In genomic region chr10:48285710-48286109, GRCh38 we compare ENCODE assay signal across 22 cellular contexts. TPM values are rescaled to one million over a fixed set of nuclear protein-coding genes. Genes with fewer than 3 reads are reported as not detected.
A peak's percentile ranks its signal among the peaks of the same experiment; 100 is the strongest.
DNase-seq lines count a peak whose midpoint lies in the region; ATAC-seq and TF ChIP-seq lines count a peak whose summit lies in the region.
"Had no signal": no experiment of that assay in that cellular context is flagged by ENCODE, and none has a peak within 500 bp of the region (broad histone marks: within the 10 kb centered on the region; RNA-seq: fewer than 3 reads in every experiment).

No MANE protein-coding gene starts in this region.

- peaks cover 6% of the 10 kb centered on the region for H3K9me3 ChIP-seq in Karpas-422 (ENCODE audit: low read length)
- no peaks in the 10 kb centered on the region for H3K9me3 ChIP-seq in prostate gland
- H3K9me3 ChIP-seq: BE2C, mucosa of descending colon had no signal

- 77% methylated on average over 5 of the region's 5 CpGs for WGBS in prostate gland

- no peaks in the 10 kb centered on the region for H3K79me2 ChIP-seq in Karpas-422 (ENCODE audit: low read length)

- no peak overlapping the region for H3K27ac ChIP-seq in Karpas-422 (ENCODE audit: low read length)
- no peak overlapping the region for H3K27ac ChIP-seq in prostate gland
- H3K27ac ChIP-seq: epithelial cell of prostate, left ventricle myocardium inferior, upper lobe of left lung had no signal

- H3K36me3 Mint-ChIP-seq in glutamatergic neuron (ENCODE audit: unreplicated experiment) = peaks cover 29% of the 10 kb centered on the region
- no peaks in the 10 kb centered on the region for H3K36me3 Mint-ChIP-seq in activated CD4-positive, alpha-beta memory T cell treated with anti-CD3 and anti-CD28 coated beads for 36 hours

- ATAC-seq in GM18511 (IDR thresholded peaks at IDR 0.05; ENCODE audit: unreplicated experiment) (peak; percentile 28), GM21619 (IDR thresholded peaks at IDR 0.05; ENCODE audit: unreplicated experiment) (peak; percentile 44), left colon (no peak)
- ATAC-seq: mucosa of descending colon, right cardiac atrium had no signal

- peaks cover 11% of the 10 kb centered on the region for H3K9me3 Mint-ChIP-seq in glutamatergic neuron (ENCODE audit: unreplicated experiment)
- peaks cover 14% of the 10 kb centered on the region for H3K9me3 Mint-ChIP-seq in activated CD4-positive, alpha-beta memory T cell treated with anti-CD3 and anti-CD28 coated beads for 36 hours

- H3K36me3 ChIP-seq in Karpas-422 (ENCODE audit: insufficient read depth, low read length) (no peaks in the 10 kb centered on the region), prostate gland (no peaks in the 10 kb centered on the region)
- H3K36me3 ChIP-seq: BE2C, left ventricle myocardium inferior, upper lobe of left lung had no signal

- H3K4me3 ChIP-seq in Karpas-422 (ENCODE audit: low read length) (no peak overlapping the region), prostate gland (no peak overlapping the region)
- H3K4me3 ChIP-seq: left ventricle myocardium inferior, mucosa of descending colon, upper lobe of left lung had no signal

- peak overlapping the region; percentile 47 for H3K4me3 Mint-ChIP-seq in glutamatergic neuron (ENCODE audit: unreplicated experiment)
- H3K4me3 Mint-ChIP-seq in activated CD4-positive, alpha-beta memory T cell treated with anti-CD3 and anti-CD28 coated beads for 36 hours = no peak overlapping the region
- H3K4me3 Mint-ChIP-seq: activated naive CD8-positive, alpha-beta T cell treated with anti-CD3 and anti-CD28 coated beads for 36 hours; activated T-cell treated with anti-CD3 and anti-CD28 coated beads, Interleukin-2, amount 50 U/mL, for 24 hours; dendritic cell treated with granulocyte-macrophage colony-stimulating factor and Interleukin-4, amounts not matched to agents 40 ng/mL and 50 ng/mL, for 4 days; stimulated activated naive CD8-positive, alpha-beta T cell treated with anti-CD3 and anti-CD28 coated beads, Interleukin-15, Interleukin-2, amounts not matched to agents 100 ng/mL and 50 ng/mL, for 24 hours had no signal

- H4K20me1 ChIP-seq in Karpas-422 (ENCODE audit: insufficient read depth, low read depth, low read length) = no peaks in the 10 kb centered on the region

- H3K4me1 Mint-ChIP-seq in glutamatergic neuron (ENCODE audit: low read depth, unreplicated experiment) = peaks cover 29% of the 10 kb centered on the region
- H3K4me1 Mint-ChIP-seq in activated CD4-positive, alpha-beta memory T cell treated with anti-CD3 and anti-CD28 coated beads for 36 hours (ENCODE audit: low read depth) = peaks cover 7% of the 10 kb centered on the region

- H3K4me1 ChIP-seq in Karpas-422 (ENCODE audit: low read length) (no peaks in the 10 kb centered on the region), prostate gland (replicated peaks) (peaks cover 5% of the 10 kb centered on the region)
- H3K4me1 ChIP-seq: BE2C had no signal

- H3K4me2 ChIP-seq in Karpas-422 (ENCODE audit: low read depth, low read length, poor library complexity, severe bottlenecking) = no peak overlapping the region

- intact Hi-C loops in prostate gland (cut with DNase I) (no loop called here), left colon (cut with DNase I, micrococcal nuclease) (no loop called here)
- intact Hi-C loops in activated CD4-positive, alpha-beta memory T cell treated with anti-CD3 and anti-CD28 coated beads for 36 hours (cut with micrococcal nuclease) = no loop called here

- H3K9ac ChIP-seq in Karpas-422 (ENCODE audit: low read length) = no peak overlapping the region

- H3K27me3 Mint-ChIP-seq in glutamatergic neuron (ENCODE audit: unreplicated experiment) = peaks cover 7% of the 10 kb centered on the region
- peaks cover 28% of the 10 kb centered on the region for H3K27me3 Mint-ChIP-seq in activated CD4-positive, alpha-beta memory T cell treated with anti-CD3 and anti-CD28 coated beads for 36 hours

- H3K27me3 ChIP-seq in Karpas-422 (ENCODE audit: low read length) = no peaks in the 10 kb centered on the region
- H3K27me3 ChIP-seq in prostate gland (replicated peaks; ENCODE audit: insufficient read depth) = no peaks in the 10 kb centered on the region
- H3K27me3 ChIP-seq: BE2C, upper lobe of left lung had no signal

- TF ChIP-seq CTCF in glutamatergic neuron (IDR thresholded peaks at IDR 0.05; ENCODE audit: partially characterized antibody, unreplicated experiment) (no peak), prostate gland (IDR thresholded peaks at IDR 0.05) (no peak)

- peak; percentile 10 for DNase-seq in NCI-H1436 (lab: John Stamatoyannopoulos, UW)
- DNase-seq in glutamatergic neuron = peak; percentile 25
- DNase-seq in Karpas-422 = no peak
- DNase-seq in prostate gland (ENCODE audit: low spot score) = no peak
- DNase-seq in left colon = no peak
- no peak for DNase-seq in activated CD4-positive, alpha-beta memory T cell treated with anti-CD3 and anti-CD28 coated beads for 36 hours
- DNase-seq: activated CD4-positive, alpha-beta T cell treated with anti-CD3 and anti-CD28 coated beads, Interleukin-2, amount 50 U/mL, for 48 hours; activated naive CD8-positive, alpha-beta T cell treated with anti-CD3 and anti-CD28 coated beads for 36 hours; activated T-cell treated with anti-CD3 and anti-CD28 coated beads, Interleukin-2, amount 50 U/mL, for 24 hours; BE2C; DMS153; H7; left ventricle myocardium inferior; mucosa of descending colon; nucleus accumbens; right cardiac atrium; upper lobe of left lung had no signal

- H3K9me2 ChIP-seq in Karpas-422 (replicated peaks; ENCODE audit: insufficient read depth, low read length) = no peaks in the 10 kb centered on the region

- H3K27ac Mint-ChIP-seq in glutamatergic neuron (ENCODE audit: unreplicated experiment) = no peak overlapping the region
- H3K27ac Mint-ChIP-seq in activated CD4-positive, alpha-beta memory T cell treated with anti-CD3 and anti-CD28 coated beads for 36 hours = no peak overlapping the region
- H3K27ac Mint-ChIP-seq: activated naive CD8-positive, alpha-beta T cell treated with anti-CD3 and anti-CD28 coated beads for 36 hours; activated T-cell treated with anti-CD3 and anti-CD28 coated beads, Interleukin-2, amount 50 U/mL, for 24 hours; dendritic cell treated with granulocyte-macrophage colony-stimulating factor and Interleukin-4, amounts not matched to agents 40 ng/mL and 50 ng/mL, for 4 days; stimulated activated naive CD8-positive, alpha-beta T cell treated with anti-CD3 and anti-CD28 coated beads, Interleukin-15, Interleukin-2, amounts not matched to agents 100 ng/mL and 50 ng/mL, for 24 hours had no signal

- no peak overlapping the region for H2AFZ ChIP-seq in Karpas-422 (ENCODE audit: low read length)

- no peak for TF ChIP-seq POLR2A in prostate gland (IDR thresholded peaks at IDR 0.05)

- POLR2A ChIA-PET in activated CD4-positive, alpha-beta memory T cell treated with anti-CD3 and anti-CD28 coated beads for 36 hours (lab: Charles Lee) = no interaction called here

- CTCF ChIA-PET in activated CD4-positive, alpha-beta memory T cell treated with anti-CD3 and anti-CD28 coated beads for 36 hours (lab: Charles Lee) = no interaction called here

RNA-seq across cellular contexts. Expression of gene FRMPD2, which starts 11.2 kb away (rescaled TPM):
- total RNA-seq in glutamatergic neuron (ENCODE audit: unreplicated experiment) (1.6 TPM), prostate gland (1 to 10 TPM in 1 of 2 donors, under 1 TPM in 1; 0.97 to 3.4 TPM), left colon (under 1 TPM; 0.18 to 0.36 TPM)
- not detected in 2 replicates for total RNA-seq in Karpas-422 (2014; rRNA removed; shearing (Covaris generic); ENCODE audit: low replicate concordance)
- not detected for total RNA-seq in activated CD4-positive, alpha-beta memory T cell treated with anti-CD3 and anti-CD28 coated beads for 36 hours
- total RNA-seq: activated naive CD8-positive, alpha-beta T cell treated with anti-CD3 and anti-CD28 coated beads for 36 hours; H7 had no signal

RNA-seq across cellular contexts. Expression of gene MAPK8, which starts 20.8 kb away (rescaled TPM):
- total RNA-seq in glutamatergic neuron (ENCODE audit: unreplicated experiment) = 317 TPM
- 6.7 and 29.7 TPM in 2 replicates for total RNA-seq in Karpas-422 (2014; rRNA removed; shearing (Covaris generic); ENCODE audit: low replicate concordance)
- 10 to 100 TPM; 39.3 to 74.4 TPM for total RNA-seq in prostate gland
- total RNA-seq in left colon = 10 to 100 TPM; 43.1 to 50.9 TPM
- total RNA-seq in activated CD4-positive, alpha-beta memory T cell treated with anti-CD3 and anti-CD28 coated beads for 36 hours = 10 to 100 TPM; 44.2 to 45.4 TPM

Comparison
In these comparisons a context has a peak if more than half of its experiments do, and no peak if none do; other contexts are left out.
1. DNase-seq: peak in NCI-H1436 (single experiment) and glutamatergic neuron (single experiment); none in Karpas-422 (single experiment), prostate gland (single experiment), left colon (0 of 2) and activated CD4-positive, alpha-beta memory T cell treated with anti-CD3 and anti-CD28 coated beads for 36 hours (single experiment).